In the genomic region with DNA sequence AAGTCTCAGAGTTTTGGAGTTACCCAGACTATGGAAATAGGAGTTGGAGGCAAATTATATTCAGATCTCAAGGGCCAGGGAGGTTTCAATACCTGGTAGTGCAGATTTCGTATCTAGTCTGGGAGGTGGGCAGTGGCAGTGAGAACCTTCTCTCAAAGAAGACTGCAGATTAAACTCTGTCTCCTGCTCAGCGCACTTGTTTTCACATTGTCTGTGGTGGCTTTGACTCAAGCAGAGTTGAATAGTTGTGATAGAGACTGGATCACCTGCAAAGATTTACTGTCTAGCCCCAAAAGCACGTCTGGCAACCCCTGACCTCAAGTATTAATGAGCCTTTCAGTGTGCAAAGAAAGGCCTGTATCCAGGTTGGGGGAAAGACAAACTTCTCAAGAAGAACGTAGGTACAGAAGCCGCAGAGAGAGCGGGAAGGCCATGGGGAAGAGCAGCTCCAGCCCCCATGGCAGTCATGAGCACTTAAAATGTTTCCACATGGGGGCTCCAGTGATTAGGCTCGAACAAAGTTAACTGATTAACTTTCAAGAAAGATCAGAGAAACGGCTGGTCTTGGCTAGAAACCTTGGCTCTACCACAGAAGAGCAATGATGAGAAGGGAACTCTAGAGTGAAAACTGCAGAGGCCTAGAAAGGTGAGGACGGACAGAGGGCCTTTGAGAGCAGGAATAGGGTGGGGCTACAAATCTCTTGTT, we compare ENCODE assay signal across 1 cellular context.
A peak's percentile ranks its signal among the peaks of the same experiment; 100 is the strongest.
TF ChIP-seq lines count a peak whose summit lies in the region.

No MANE protein-coding gene starts in this region.

TF ChIP-seq in K562, 482 proteins besides CTCF, POLR2A, EP300 and RAD21:
- TF ChIP-seq ZNF174 (CRISPR knock-in tag; IDR thresholded peaks at IDR 0.05): no peak
- peak; percentile 41; the same call in 1 of the 2 replicates for TF ChIP-seq HMBOX1 (IDR thresholded peaks at IDR 0.05)
- 0 out of 2 replicates have a peak, but pooled peaks have one; percentile 13 for TF ChIP-seq L3MBTL2 (IDR thresholded peaks at IDR 0.05)
- TF ChIP-seq ZNF24 (IDR thresholded peaks at IDR 0.05): no peak
- TF ChIP-seq XRCC3 (IDR thresholded peaks at IDR 0.05): no peak
- TF ChIP-seq SMC3 (conservative IDR thresholded peaks at IDR 0.05; ENCODE audit: insufficient read depth, low read depth, low read length): 0 out of 2 replicates have a peak, but pooled peaks have one; percentile 14
